27 cellular contexts compared by ENCODE assay signal in genomic region chr2:235461763-235462414, GRCh38.
"Had no signal": no experiment of that assay in that cellular context is flagged by ENCODE, and none has a peak within 500 bp of the region (broad histone marks: within the 10 kb centered on the region; RNA-seq: fewer than 3 reads in every experiment).

No MANE protein-coding gene starts in this region.

- H3K27ac ChIP-seq: adrenal gland, body of pancreas, breast epithelium, VCaP had no signal

- DNase-seq: activated B cell treated with CpG ODN at 0.5 μM for 24 hours; activated CD4-positive, alpha-beta memory T cell treated with anti-CD3 and anti-CD28 coated beads for 36 hours; activated CD4-positive, alpha-beta T cell treated with anti-CD3 and anti-CD28 coated beads for 4 hours; activated CD4-positive, alpha-beta T cell treated with anti-CD3 and anti-CD28 coated beads, Interleukin-2, amount 50 U/mL, for 1 hour; activated CD4-positive, CD25-positive, alpha-beta regulatory T cell treated with anti-CD3 and anti-CD28 coated beads, Interleukin-2, amount 50 U/mL, for 72 hours; activated CD8-positive, alpha-beta memory T cell treated with anti-CD3 and anti-CD28 coated beads, Interleukin-2, amount 50 U/mL, for 4 hours; activated gamma-delta T cell treated with Interleukin-2 at 50 U/mL for 16 hours; activated naive CD4-positive, alpha-beta T cell treated with anti-CD3 and anti-CD28 coated beads for 36 hours; activated T-cell treated with anti-CD3 and anti-CD28 coated beads for 4 hours; activated T-cell treated with anti-CD3 and anti-CD28 coated beads, Interleukin-2, amount 50 U/mL, for 4 hours; body of pancreas; cortex of kidney; Karpas-422; NCI-H1105; NCI-H1417 treated with DMSO at 0.1 percent for 48 hours; NCI-H187 treated with DMSO at 0.1 percent for 48 hours; NCI-H2081; NCI-H345; NCI-H524 treated with DMSO at 0.1 percent for 48 hours; Right ventricle myocardium superior; SW 1271; T-helper 1 cell; T-helper 2 cell; T-helper 9 cell had no signal

- H3K4me3 ChIP-seq: adrenal gland, body of pancreas, breast epithelium had no signal
